1 cellular context compared by ENCODE assay signal in the genomic region with DNA sequence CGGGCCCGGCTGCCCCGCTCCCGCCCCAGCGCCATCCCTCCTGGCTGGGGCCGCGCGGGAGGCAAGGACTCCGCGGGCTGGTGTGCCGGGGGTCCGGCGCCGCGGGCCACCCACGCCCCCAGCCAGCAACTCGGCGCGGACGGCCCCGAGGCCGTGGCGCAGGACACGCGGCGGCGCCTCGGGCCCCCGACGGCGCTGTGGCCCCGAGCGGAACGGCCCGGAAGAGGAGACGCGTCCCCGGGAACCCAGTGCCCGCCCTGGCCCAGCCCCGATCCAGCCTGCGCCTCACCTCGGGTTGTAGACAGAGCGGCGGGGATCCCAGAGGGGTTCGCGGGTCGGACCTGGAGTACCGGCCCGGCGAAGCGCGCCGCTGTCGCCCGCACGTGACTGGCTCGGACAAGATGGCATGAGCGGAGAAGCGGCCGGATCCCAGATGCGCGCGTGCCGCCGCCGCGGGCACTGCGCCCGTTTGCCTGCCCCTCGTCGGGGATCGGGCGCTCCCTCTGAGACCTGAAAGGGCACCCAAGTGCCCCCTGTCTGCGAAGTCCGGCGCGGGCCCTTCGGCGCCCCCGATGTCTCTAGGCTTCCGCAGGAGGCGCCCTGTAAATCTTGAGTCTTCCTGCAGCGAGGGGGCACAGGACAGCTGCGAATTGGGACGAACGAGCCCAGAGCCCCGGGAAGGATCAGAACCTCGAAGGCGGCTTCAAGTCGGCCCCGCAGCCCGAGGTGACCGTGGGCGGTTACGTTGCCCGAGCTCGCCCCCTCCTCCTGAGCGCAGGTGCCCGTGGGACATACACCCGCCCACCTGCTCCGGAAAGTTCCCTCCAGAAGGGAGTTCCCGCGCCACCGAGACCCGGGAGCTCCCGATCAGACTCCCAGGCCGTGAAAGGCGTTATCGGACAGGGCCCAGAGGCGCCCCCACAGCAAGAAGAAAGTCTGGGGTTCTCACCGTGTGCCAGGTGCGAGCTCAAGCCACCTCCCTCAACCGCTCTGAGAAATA.
TF ChIP-seq lines count a peak whose summit lies in the region.

No MANE protein-coding gene starts in this region.

TF ChIP-seq in SK-N-SH treated with all-trans-retinoic acid at 6 μM for 48 hours, 23 proteins besides CTCF, POLR2A, EP300 and RAD21 (continued from another document):
- no peak for TF ChIP-seq CSRNP3 (CRISPR knock-in tag; IDR thresholded peaks at IDR 0.05)
- TF ChIP-seq ESRRG (CRISPR knock-in tag; IDR thresholded peaks at IDR 0.05): no peak
- no peak for TF ChIP-seq ZNF70 (CRISPR knock-in tag; IDR thresholded peaks at IDR 0.05)
- TF ChIP-seq TOX (CRISPR knock-in tag; IDR thresholded peaks at IDR 0.05; ENCODE audit: borderline replicate concordance): no peak
- TF ChIP-seq TCF4 (CRISPR knock-in tag; IDR thresholded peaks at IDR 0.05; ENCODE audit: borderline replicate concordance): no peak
- no peak for TF ChIP-seq ZNF8 (CRISPR knock-in tag; IDR thresholded peaks at IDR 0.05)
- no peak for TF ChIP-seq PATZ1 (CRISPR knock-in tag; IDR thresholded peaks at IDR 0.05; ENCODE audit: borderline replicate concordance)
- no peak for TF ChIP-seq SNAI2 (CRISPR knock-in tag; IDR thresholded peaks at IDR 0.05)
